Comparison of ENCODE assay signal across 1 cellular context in genomic region chr6:114144887-114145851, GRCh38.
TF ChIP-seq lines count a peak whose summit lies in the region.

No MANE protein-coding gene starts in this region.

TF ChIP-seq in HepG2, 621 proteins besides CTCF, POLR2A, EP300 and RAD21 (continued from another document and continues in another):
- TF ChIP-seq FUBP1 (CRISPR knock-in tag; IDR thresholded peaks at IDR 0.05; ENCODE audit: borderline replicate concordance) (no peak), PHF5A (CRISPR knock-in tag; IDR thresholded peaks at IDR 0.05; ENCODE audit: low read depth, unreplicated experiment) (peak; percentile 32), U2AF2 (IDR thresholded peaks at IDR 0.05; ENCODE audit: low read depth, low read length) (no peak), ZSCAN30 (CRISPR knock-in tag; IDR thresholded peaks at IDR 0.05) (no peak), ZNF142 (CRISPR knock-in tag; IDR thresholded peaks at IDR 0.05) (no peak), ZNF207 (IDR thresholded peaks at IDR 0.05; ENCODE audit: borderline replicate concordance) (no peak), POGZ (CRISPR knock-in tag; IDR thresholded peaks at IDR 0.05) (peak; percentile 59; the same call in 1 of the 2 replicates), ARNT (IDR thresholded peaks at IDR 0.05) (no peak), ZNF891 (CRISPR knock-in tag; IDR thresholded peaks at IDR 0.05) (no peak), TOE1 (CRISPR knock-in tag; IDR thresholded peaks at IDR 0.05) (no peak), TCF12 (IDR thresholded peaks at IDR 0.05) (no peak), TCF12 (CRISPR knock-in tag; IDR thresholded peaks at IDR 0.05) (no peak), AHR (CRISPR knock-in tag; IDR thresholded peaks at IDR 0.05) (no peak), ZFP36L1 (CRISPR knock-in tag; IDR thresholded peaks at IDR 0.05) (no peak), BCLAF1 (IDR thresholded peaks at IDR 0.05) (no peak), NCOA1 (CRISPR knock-in tag; IDR thresholded peaks at IDR 0.05) (no peak), ZNF331 (CRISPR knock-in tag; IDR thresholded peaks at IDR 0.05) (peak; percentile 69), SCMH1 (CRISPR knock-in tag; IDR thresholded peaks at IDR 0.05; ENCODE audit: borderline replicate concordance) (no peak), NFIB (CRISPR knock-in tag; IDR thresholded peaks at IDR 0.05; ENCODE audit: borderline replicate concordance) (no peak), KLF11 (CRISPR knock-in tag; IDR thresholded peaks at IDR 0.05) (no peak), THYN1 (CRISPR knock-in tag; IDR thresholded peaks at IDR 0.05; ENCODE audit: borderline replicate concordance, low read depth) (no peak), PAX8 (CRISPR knock-in tag; IDR thresholded peaks at IDR 0.05; ENCODE audit: borderline replicate concordance) (no peak), ZNF510 (CRISPR knock-in tag; IDR thresholded peaks at IDR 0.05; ENCODE audit: low read depth) (no peak), ZNF20 (CRISPR knock-in tag; IDR thresholded peaks at IDR 0.05) (no peak), ZHX1 (CRISPR knock-in tag; IDR thresholded peaks at IDR 0.05; ENCODE audit: low read depth) (0 out of 2 replicates have a peak, but pooled peaks have one; percentile 26), ZNF781 (CRISPR knock-in tag; IDR thresholded peaks at IDR 0.05; ENCODE audit: borderline replicate concordance, not compliant biosample characterization) (peak; percentile 36), ZNF232 (CRISPR knock-in tag; IDR thresholded peaks at IDR 0.05; ENCODE audit: borderline replicate concordance) (no peak), ZFP41 (CRISPR knock-in tag; IDR thresholded peaks at IDR 0.05; ENCODE audit: borderline replicate concordance) (no peak), HCFC1 (IDR thresholded peaks at IDR 0.05; ENCODE audit: low read depth, low read length) (no peak), ZNF775 (CRISPR knock-in tag; IDR thresholded peaks at IDR 0.05; ENCODE audit: borderline replicate concordance) (0 out of 2 replicates have a peak, but pooled peaks have one; percentile 75), RORA (CRISPR knock-in tag; IDR thresholded peaks at IDR 0.05) (no peak), ZNF30 (CRISPR knock-in tag; IDR thresholded peaks at IDR 0.05) (no peak), ZNF230 (CRISPR knock-in tag; IDR thresholded peaks at IDR 0.05) (no peak), HNRNPUL1 (IDR thresholded peaks at IDR 0.05; ENCODE audit: low read depth, low read length) (no peak), ZNF788 (CRISPR knock-in tag; IDR thresholded peaks at IDR 0.05; ENCODE audit: borderline replicate concordance) (no peak), ZNF569 (CRISPR knock-in tag; IDR thresholded peaks at IDR 0.05; ENCODE audit: borderline replicate concordance) (no peak), BCL6 (CRISPR knock-in tag; IDR thresholded peaks at IDR 0.05) (peak; percentile 91), ZNF362 (CRISPR knock-in tag; IDR thresholded peaks at IDR 0.05; ENCODE audit: borderline replicate concordance) (no peak), MTA1 (CRISPR knock-in tag; IDR thresholded peaks at IDR 0.05; ENCODE audit: borderline replicate concordance) (no peak; the same call in 1 of the 2 replicates), FOXJ3 (CRISPR knock-in tag; IDR thresholded peaks at IDR 0.05; ENCODE audit: borderline replicate concordance) (peak; percentile 76; the same call in 1 of the 2 replicates), ZSCAN12 (CRISPR knock-in tag; IDR thresholded peaks at IDR 0.05) (no peak), ZNF225 (CRISPR knock-in tag; IDR thresholded peaks at IDR 0.05) (no peak), RFX1 (IDR thresholded peaks at IDR 0.05) (no peak), RXRA (CRISPR knock-in tag; IDR thresholded peaks at IDR 0.05) (peak; percentile 74), ZNF317 (CRISPR knock-in tag; IDR thresholded peaks at IDR 0.05) (0 out of 2 replicates have a peak, but pooled peaks have one; percentile 24), HDAC1 (CRISPR knock-in tag; IDR thresholded peaks at IDR 0.05) (peak; percentile 25; the same call in 1 of the 2 replicates), IKZF4 (CRISPR knock-in tag; IDR thresholded peaks at IDR 0.05; ENCODE audit: borderline replicate concordance, low read depth, not compliant biosample characterization) (no peak), SYNCRIP (IDR thresholded peaks at IDR 0.05; ENCODE audit: insufficient read depth, low read depth, low read length) (no peak), DNMT3B (CRISPR knock-in tag; conservative IDR thresholded peaks at IDR 0.05) (no peak; the same call in 1 of the 2 replicates), SALL2 (CRISPR knock-in tag; IDR thresholded peaks at IDR 0.05) (no peak), KMT2A (CRISPR knock-in tag; IDR thresholded peaks at IDR 0.05) (peak; percentile 6; the same call in 1 of the 2 replicates), CHCHD3 (CRISPR knock-in tag; IDR thresholded peaks at IDR 0.05) (no peak), TFDP1 (CRISPR knock-in tag; IDR thresholded peaks at IDR 0.05; ENCODE audit: borderline replicate concordance) (no peak), ZNF7 (CRISPR knock-in tag; IDR thresholded peaks at IDR 0.05) (no peak), SETDB1 (CRISPR knock-in tag; IDR thresholded peaks at IDR 0.05; ENCODE audit: borderline replicate concordance) (no peak), ZNF367 (CRISPR knock-in tag; IDR thresholded peaks at IDR 0.05; ENCODE audit: borderline replicate concordance) (no peak), SRSF4 (IDR thresholded peaks at IDR 0.05; ENCODE audit: low read depth, low read length, poor library complexity, severe bottlenecking) (no peak), ZFP62 (CRISPR knock-in tag; IDR thresholded peaks at IDR 0.05) (no peak), HOXA7 (CRISPR knock-in tag; IDR thresholded peaks at IDR 0.05) (no peak), ZNF777 (CRISPR knock-in tag; IDR thresholded peaks at IDR 0.05) (no peak), CC2D1A (CRISPR knock-in tag; IDR thresholded peaks at IDR 0.05) (no peak), ELF3 (CRISPR knock-in tag; IDR thresholded peaks at IDR 0.05) (peak; percentile 70), NFRKB (IDR thresholded peaks at IDR 0.05) (no peak), ZNF790 (CRISPR knock-in tag; IDR thresholded peaks at IDR 0.05; ENCODE audit: borderline replicate concordance) (no peak), NFE2 (CRISPR knock-in tag; IDR thresholded peaks at IDR 0.05) (no peak), ZFYVE20 (CRISPR knock-in tag; IDR thresholded peaks at IDR 0.05; ENCODE audit: borderline replicate concordance, low read depth) (no peak)
